20 cellular contexts compared by ENCODE assay signal in genomic region chr2:139225961-139226360, GRCh38.
DNase-seq lines count a peak whose midpoint lies in the region; FAIRE-seq and TF ChIP-seq lines count a peak whose summit lies in the region.
"Had no signal": no experiment of that assay in that cellular context is flagged by ENCODE, and none has a peak within 500 bp of the region (broad histone marks: within the 10 kb centered on the region; RNA-seq: fewer than 3 reads in every experiment).

No MANE protein-coding gene starts in this region.

- DNase-seq in A673 (ENCODE audit: low spot score) (peak; percentile 51), SK-N-MC (ENCODE audit: low read depth, low spot score) (peak; percentile 81), renal cortical epithelial cell (ENCODE audit: low read depth) (peak; percentile 25), GM12892 (ENCODE audit: insufficient read length) (no peak), dorsolateral prefrontal cortex (no peak)
- DNase-seq: 8988T; AML-193; Caco-2; Calu3; CD4-positive, alpha-beta T cell; CD8-positive, alpha-beta T cell; DMS79 treated with DMSO at 0.1 percent for 48 hours; GF-D8 had no signal

- TF ChIP-seq POLR2A in GM12892 (IDR thresholded peaks at IDR 0.05; ENCODE audit: low read depth, low read length): no peak

- H3K27me3 ChIP-seq in A673 (replicated peaks; ENCODE audit: insufficient read depth, low read depth, low read length, poor library complexity) (no peaks in the 10 kb centered on the region), dorsolateral prefrontal cortex (no peaks in the 10 kb centered on the region)
- H3K27me3 ChIP-seq: BLaER1 treated with 17β-estradiol and CSF1 and Interleukin-3, amounts not matched to agents 10 nM and 100 nM had no signal

- H3K9ac ChIP-seq in SK-N-MC (ENCODE audit: insufficient read length): no peak overlapping the region
- H3K9ac ChIP-seq: BLaER1 treated with 17β-estradiol and CSF1 and Interleukin-3, amounts not matched to agents 10 nM and 100 nM had no signal

- TF ChIP-seq CTCF in A673 (conservative IDR thresholded peaks at IDR 0.05; ENCODE audit: low read depth, low read length) (no peak), dorsolateral prefrontal cortex (IDR thresholded peaks at IDR 0.05 in 54 of 56, conservative IDR thresholded peaks at IDR 0.05 in 2 of 56; ENCODE audit: low read depth in 1 of 56, partially characterized antibody in 56 of 56) (no peak)

- no peak overlapping the region for H3K27ac ChIP-seq in A673 (ENCODE audit: low read depth, low read length, poor library complexity, severe bottlenecking)
- peak overlapping the region; percentile 56 for H3K27ac ChIP-seq in SK-N-MC
- no peak overlapping the region for H3K27ac ChIP-seq in dorsolateral prefrontal cortex
- H3K27ac ChIP-seq: BLaER1 treated with 17β-estradiol and CSF1 and Interleukin-3, amounts not matched to agents 10 nM and 100 nM; C4-2B had no signal

- CTCF ChIA-PET in A673 (lab: Charles Lee): no interaction called here

- POLR2A ChIA-PET in A673 (lab: Charles Lee; ENCODE audit: low non-redundant PET): no interaction called here

- H3K4me1 ChIP-seq in A673 (ENCODE audit: insufficient read depth, low read length, poor library complexity, severe bottlenecking): peaks cover 9% of the 10 kb centered on the region
- H3K4me1 ChIP-seq: BLaER1 treated with 17β-estradiol and CSF1 and Interleukin-3, amounts not matched to agents 10 nM and 100 nM; Caco-2 had no signal

- H3K9me3 ChIP-seq in A673 (ENCODE audit: low read depth, low read length, poor library complexity, severe bottlenecking) (no peaks in the 10 kb centered on the region), SK-N-MC (ENCODE audit: low read depth, low read length) (no peaks in the 10 kb centered on the region)
- H3K9me3 ChIP-seq: BLaER1 treated with 17β-estradiol and CSF1 and Interleukin-3, amounts not matched to agents 10 nM and 100 nM; Caco-2 had no signal

- intact Hi-C loops in A673 (cut with micrococcal nuclease; ENCODE audit: unreplicated experiment) (no loop called here), dorsolateral prefrontal cortex (cut with DNase I) (no loop called here)

- H3K36me3 ChIP-seq in A673 (ENCODE audit: insufficient read depth, low read length, poor library complexity, severe bottlenecking) (no peaks in the 10 kb centered on the region), SK-N-MC (ENCODE audit: insufficient read depth, low read length) (no peaks in the 10 kb centered on the region)
- H3K36me3 ChIP-seq: BLaER1 treated with 17β-estradiol and CSF1 and Interleukin-3, amounts not matched to agents 10 nM and 100 nM had no signal

- H3K4me3 ChIP-seq in A673 (ENCODE audit: low read depth, low read length, poor library complexity, severe bottlenecking) (no peak overlapping the region), SK-N-MC (no peak overlapping the region), dorsolateral prefrontal cortex (no peak overlapping the region)
- H3K4me3 ChIP-seq: BLaER1 treated with 17β-estradiol and CSF1 and Interleukin-3, amounts not matched to agents 10 nM and 100 nM had no signal

- FAIRE-seq in GM12892 (lab: Jason Lieb, UNC): no peak
- FAIRE-seq: A204.1, D721Med, G401.6, GM12891, GM18507 had no signal

- no TSS peak for BruUV-seq in A673 (replicated peaks; lab: Mats Ljungman, UMichigan)

Comparison
In these comparisons a context has a peak if more than half of its experiments do, and no peak if none do; other contexts are left out.
1. DNase-seq: peak in A673 (single experiment), SK-N-MC (single experiment) and renal cortical epithelial cell (single experiment); none in GM12892 (single experiment) and dorsolateral prefrontal cortex (0 of 10).